17 cellular contexts compared by ENCODE assay signal in genomic region chr1:1080951-1081310, GRCh38. TPM values are rescaled to one million over a fixed set of nuclear protein-coding genes. Genes with fewer than 3 reads are reported as not detected.
DNase-seq lines count a peak whose midpoint lies in the region; ATAC-seq, FAIRE-seq and TF ChIP-seq lines count a peak whose summit lies in the region.
"Had no signal": no experiment of that assay in that cellular context is flagged by ENCODE, and none has a peak within 500 bp of the region (broad histone marks: within the 10 kb centered on the region; RNA-seq: fewer than 3 reads in every experiment).

No MANE protein-coding gene starts in this region.

- H3K4me3 ChIP-seq in H7 (ENCODE audit: insufficient read depth, low read depth, low read length) (no peak overlapping the region), endodermal cell (ENCODE audit: low read length) (no peak overlapping the region), ovary (no peak overlapping the region)

- ATAC-seq in foreskin keratinocyte, result no peak

- H3K27me3 ChIP-seq in H7 (ENCODE audit: control insufficient read depth, insufficient read depth, low read length) (peaks cover 6% of the 10 kb centered on the region), endodermal cell (ENCODE audit: control insufficient read depth, insufficient read depth, low read length, poor library complexity, severe bottlenecking) (peaks cover 11% of the 10 kb centered on the region), ovary (no peaks in the 10 kb centered on the region), foreskin keratinocyte (no peaks in the 10 kb centered on the region)
- H3K27me3 ChIP-seq: cardiac muscle cell, SJCRH30 had no signal

- H3K9me3 Mint-ChIP-seq in endodermal cell, result no peaks in the 10 kb centered on the region
- H3K9me3 Mint-ChIP-seq: activated T-helper 2 cell treated with anti-CD3 and anti-CD28 coated beads, Interferon-gamma antibody, Interleukin-2, Interleukin-4, amounts not matched to agents 10 μg/mL and 5 μg/mL and 100 μg/mL, durations not matched to agents 14 hours and 24 hours and 36 hours had no signal

- H3K4me1 Mint-ChIP-seq in endodermal cell, result peaks cover 2% of the 10 kb centered on the region

- H3K4me1 ChIP-seq in endodermal cell (ENCODE audit: control insufficient read depth, insufficient read depth, low read length) (peaks cover 7% of the 10 kb centered on the region), ovary (ENCODE audit: insufficient read depth) (peaks cover 11% of the 10 kb centered on the region), foreskin keratinocyte (peaks cover 8% of the 10 kb centered on the region)
- H3K4me1 ChIP-seq: SJCRH30 had no signal

- H3K36me3 ChIP-seq in H7 (replicated peaks; ENCODE audit: control insufficient read depth, insufficient read depth, low read length), result no peaks in the 10 kb centered on the region
- H3K36me3 ChIP-seq in endodermal cell (ENCODE audit: control insufficient read depth, insufficient read depth, low read length), result no peaks in the 10 kb centered on the region
- H3K36me3 ChIP-seq in ovary, result no peaks in the 10 kb centered on the region
- H3K36me3 ChIP-seq: cardiac muscle cell, SJCRH30 had no signal

- H3K27me3 Mint-ChIP-seq in endodermal cell (ENCODE audit: insufficient read depth), result peaks cover 3% of the 10 kb centered on the region

- H3K9ac ChIP-seq in endodermal cell (ENCODE audit: extremely low read depth, low read length, poor library complexity, severe bottlenecking), result no peak overlapping the region

- H3K9me3 ChIP-seq in endodermal cell (ENCODE audit: control insufficient read depth, low read length) (no peaks in the 10 kb centered on the region), ovary (no peaks in the 10 kb centered on the region)
- H3K9me3 ChIP-seq: SJCRH30 had no signal

- DNase-seq in NCI-H2227 (lab: John Stamatoyannopoulos, UW; ENCODE audit: unreplicated experiment) (peak; percentile 35), NCI-H2227 treated with DMSO at 0.1 percent for 48 hours (lab: John Stamatoyannopoulos, UW) (no peak), H7 (peak; percentile 77), endodermal cell (peak; percentile 65), ovary (peak; percentile 8 to 37 (median 19)), foreskin keratinocyte (no peak), amygdala (lab: John Stamatoyannopoulos, UW) (no peak), D721Med (ENCODE audit: insufficient read length, low spot score) (no peak)
- DNase-seq: activated CD4-positive, CD25-positive, alpha-beta regulatory T cell; activated CD8-positive, alpha-beta memory T cell treated with anti-CD3 and anti-CD28 coated beads, Interleukin-2, amount 10 ng/mL, durations not matched to agents 7 days and 5 days; NCI-H2171; SJCRH30; stimulated activated naive CD4-positive, alpha-beta T cell; T-helper 2 cell had no signal

- H3K27ac ChIP-seq in endodermal cell (ENCODE audit: low read depth, low read length) (no peak overlapping the region), ovary (no peak overlapping the region), foreskin keratinocyte (no peak overlapping the region)
- H3K27ac ChIP-seq: cardiac muscle cell had no signal

- no peak for TF ChIP-seq EP300 in ovary (IDR thresholded peaks at IDR 0.05)

- TF ChIP-seq POLR2A in ovary (IDR thresholded peaks at IDR 0.05), result no peak

- 65 to 80% methylated on average over 1 to 9 of the region's 9 CpGs for WGBS in endodermal cell (ENCODE audit: insufficient coverage in 1 of 2, insufficient read length in 1 of 2), 2 experiments
- 26 to 33% (median 32%) methylated on average over 8 to 9 of the region's 9 CpGs for WGBS in ovary, 3 donors

- intact Hi-C loops in ovary (cut with DNase I), result no loop called here

- peaks cover 2% of the 10 kb centered on the region for H3K36me3 Mint-ChIP-seq in endodermal cell (ENCODE audit: low read depth)
- H3K36me3 Mint-ChIP-seq: activated CD8-positive, alpha-beta memory T cell treated with anti-CD3 and anti-CD28 coated beads, Interleukin-2, amount 10 ng/mL, durations not matched to agents 7 days and 5 days had no signal

- TF ChIP-seq CTCF in endodermal cell (conservative IDR thresholded peaks at IDR 0.05) (no peak), ovary (IDR thresholded peaks at IDR 0.05) (no peak), foreskin keratinocyte (conservative IDR thresholded peaks at IDR 0.05) (no peak), D721Med (IDR thresholded peaks at IDR 0.05; ENCODE audit: insufficient read depth, missing control alignments) (no peak)

- no peak overlapping the region for H3K27ac Mint-ChIP-seq in endodermal cell
- H3K27ac Mint-ChIP-seq: activated CD8-positive, alpha-beta memory T cell treated with anti-CD3 and anti-CD28 coated beads, Interleukin-2, amount 10 ng/mL, durations not matched to agents 7 days and 5 days; activated T-helper 2 cell treated with anti-CD3 and anti-CD28 coated beads, Interferon-gamma antibody, Interleukin-2, Interleukin-4, amounts not matched to agents 10 μg/mL and 5 μg/mL and 100 μg/mL, durations not matched to agents 14 hours and 24 hours and 36 hours had no signal

- no peak overlapping the region for H3K4me3 Mint-ChIP-seq in endodermal cell
- H3K4me3 Mint-ChIP-seq: activated CD8-positive, alpha-beta memory T cell treated with anti-CD3 and anti-CD28 coated beads, Interleukin-2, amount 10 ng/mL, durations not matched to agents 7 days and 5 days had no signal

- no peak for FAIRE-seq in D721Med (lab: Jason Lieb, UNC)

RNA-seq across cellular contexts. Expression of gene RNF223, which starts 6.8 kb away (rescaled TPM):
- not detected in 2 replicates for total RNA-seq in H7 (2014; rRNA removed; shearing (Covaris generic))
- total RNA-seq in endodermal cell (not detected), ovary (under 1 TPM in 2 of 7 donors, not detected in 5; 0.36 to 0.92 TPM), foreskin keratinocyte (0.07 TPM in 2 replicates)
- polyA plus RNA-seq in endodermal cell (2013, experiment 1 of 2), result not detected
- not detected for polyA plus RNA-seq in endodermal cell (2013, experiment 2 of 2)
- polyA plus RNA-seq in ovary (not detected), foreskin keratinocyte (0.06 and 0.08 TPM in 2 replicates)
- total RNA-seq: activated CD8-positive, alpha-beta memory T cell treated with anti-CD3 and anti-CD28 coated beads, Interleukin-2, amount 10 ng/mL, durations not matched to agents 7 days and 5 days; activated T-helper 2 cell treated with anti-CD3 and anti-CD28 coated beads, Interferon-gamma antibody, Interleukin-2, Interleukin-4, amounts not matched to agents 10 μg/mL and 5 μg/mL and 100 μg/mL, durations not matched to agents 14 hours and 24 hours and 36 hours; H4; SJCRH30 had no signal
- polyA plus RNA-seq: cardiac muscle cell had no signal

RNA-seq across cellular contexts. Expression of gene C1orf159, which starts 35.0 kb away (rescaled TPM):
- total RNA-seq in H7 (2014; rRNA removed; shearing (Covaris generic)), result 29.3 and 32.0 TPM in 2 replicates
- total RNA-seq in endodermal cell (10 to 100 TPM; 23.1 to 29.5 TPM), ovary (10 to 100 TPM in 4 of 7 donors, 1 to 10 TPM in 3; 5.3 to 22.1 (median 10.7) TPM), foreskin keratinocyte (14.4 and 15.4 TPM in 2 replicates)
- polyA plus RNA-seq in endodermal cell (2013, experiment 1 of 2), result 22.6 TPM
- polyA plus RNA-seq in endodermal cell (2013, experiment 2 of 2), result 22.5 TPM
- polyA plus RNA-seq in ovary (1 to 10 TPM in 1 of 2 donors, under 1 TPM in 1; 0.28 to 8.5 TPM), foreskin keratinocyte (21.2 and 21.3 TPM in 2 replicates)

Comparison
In these comparisons a context has a peak if more than half of its experiments do, and no peak if none do; other contexts are left out.
1. DNase-seq: peak in NCI-H2227 (single experiment), H7 (single experiment), endodermal cell (single experiment) and ovary (5 of 5); none in NCI-H2227 treated with DMSO at 0.1 percent for 48 hours (single experiment), foreskin keratinocyte (0 of 2), amygdala (0 of 56) and D721Med (single experiment).